In the genomic region with DNA sequence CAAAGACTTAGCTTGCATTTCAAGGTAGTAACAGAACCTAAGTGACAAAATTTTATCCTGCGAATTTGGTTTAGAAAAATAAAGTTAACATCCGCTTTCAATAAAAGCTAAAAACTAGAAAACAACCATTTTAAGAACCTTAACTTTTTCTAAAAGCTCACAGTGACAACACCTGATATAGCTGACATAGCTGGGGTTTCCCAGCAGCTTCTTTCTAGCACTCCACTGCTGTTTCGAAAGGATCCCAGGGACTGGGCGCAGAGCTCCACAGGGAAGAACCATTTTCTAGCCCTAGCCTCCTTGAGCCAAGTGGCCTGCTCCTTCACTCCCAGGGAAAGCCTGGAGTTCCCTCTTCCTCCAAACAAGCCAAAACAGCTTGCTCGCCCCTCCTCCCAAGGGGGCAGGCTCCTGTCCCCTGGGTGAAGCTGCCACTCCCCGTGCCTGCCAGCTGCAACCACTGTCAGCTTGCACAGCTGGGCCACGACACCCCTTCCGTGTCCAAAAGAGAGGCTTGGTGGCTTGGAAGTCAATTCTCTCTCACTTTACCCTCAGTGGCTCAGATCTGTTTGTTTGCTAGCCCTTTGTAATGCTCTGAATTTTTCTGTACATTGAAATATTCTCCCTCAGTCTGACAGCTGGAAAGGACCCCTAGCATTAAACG, we compare ENCODE assay signal across 9 cellular contexts. TPM values are rescaled to one million over a fixed set of nuclear protein-coding genes. Genes with fewer than 3 reads are reported as not detected.
DNase-seq lines count a peak whose midpoint lies in the region; ATAC-seq and TF ChIP-seq lines count a peak whose summit lies in the region.
"Had no signal": no experiment of that assay in that cellular context is flagged by ENCODE, and none has a peak within 500 bp of the region (broad histone marks: within the 10 kb centered on the region; RNA-seq: fewer than 3 reads in every experiment).

No MANE protein-coding gene starts in this region.

- H3K4me3 ChIP-seq in gastroesophageal sphincter (peak overlapping the region in 1 of 2 donors; percentile 52), GM23248 (no peak overlapping the region)

- peak; percentile 50 for ATAC-seq in gastroesophageal sphincter

- no peaks in the 10 kb centered on the region for H3F3A ChIP-seq in GM23248 (ENCODE audit: insufficient read depth)

- H3K4me1 ChIP-seq in gastroesophageal sphincter: peaks cover 6 to 84% (median 44%) of the 10 kb centered on the region in 3 donors
- peaks cover 27% of the 10 kb centered on the region; the same call in 1 of the 2 replicates for H3K4me1 ChIP-seq in GM23248 (ENCODE audit: insufficient read depth)

- H3K4me2 ChIP-seq in GM23248 (ENCODE audit: unreplicated experiment): no peak overlapping the region

- no peak overlapping the region for H2AFZ ChIP-seq in GM23248

- no peak for TF ChIP-seq EP300 in gastroesophageal sphincter (IDR thresholded peaks at IDR 0.05)

- H3K9me3 ChIP-seq in gastroesophageal sphincter (no peaks in the 10 kb centered on the region), GM23248 (ENCODE audit: low read depth) (no peaks in the 10 kb centered on the region)

- H3K27ac ChIP-seq in gastroesophageal sphincter (peak overlapping the region; percentile 40 to 79 (median 70)), GM23248 (no peak overlapping the region)
- H3K27ac ChIP-seq: VCaP had no signal

- no peak overlapping the region for H3K9ac ChIP-seq in GM23248

- H3K9me2 ChIP-seq in GM23248 (ENCODE audit: insufficient read depth): no peaks in the 10 kb centered on the region

- no peak for TF ChIP-seq POLR2A in gastroesophageal sphincter (IDR thresholded peaks at IDR 0.05)

- H3K27me3 ChIP-seq in gastroesophageal sphincter (no peaks in the 10 kb centered on the region), GM23248 (replicated peaks; ENCODE audit: insufficient read depth) (no peaks in the 10 kb centered on the region)

- peaks cover 0 to under 1% of the 10 kb centered on the region in 2 donors for H3K36me3 ChIP-seq in gastroesophageal sphincter
- no peaks in the 10 kb centered on the region for H3K36me3 ChIP-seq in GM23248 (ENCODE audit: low read depth)

- H4K20me1 ChIP-seq in GM23248 (ENCODE audit: insufficient read depth): peaks cover 8% of the 10 kb centered on the region; the same call in 1 of the 2 replicates

- WGBS in gastroesophageal sphincter (ENCODE audit: low coverage in 1 of 2), 2 donors: 32 to 52% methylated on average over 3 to 8 of the region's 9 CpGs
- WGBS in GM23248 (ENCODE audit: low coverage in 1 of 2, low lambda C conversion rate in 2 of 2, missing lambda C conversion rate in 2 of 2), 2 experiments: 61 to 67% methylated on average over 9 of the region's 9 CpGs

- TF ChIP-seq CTCF in GM13976 (IDR thresholded peaks at IDR 0.05; ENCODE audit: borderline replicate concordance, control extremely low read depth, extremely low read depth, insufficient read depth, missing control alignments): no peak
- no peak for TF ChIP-seq CTCF in gastroesophageal sphincter (IDR thresholded peaks at IDR 0.05)

- in situ Hi-C loops in GM13976 (cut with MboI; ENCODE audit: low sequenced_read_pairs, unreplicated experiment): no loop called here
- in situ Hi-C loops in GM23248 (cut with MboI): no loop called here

- H3K79me2 ChIP-seq in GM23248 (ENCODE audit: insufficient read depth): peaks cover 89% of the 10 kb centered on the region

- peak; percentile 54 for DNase-seq in GM13976 (ENCODE audit: low spot score)
- DNase-seq in NCI-H524 (lab: John Stamatoyannopoulos, UW): peak; percentile 77 to 93
- DNase-seq in putamen (ENCODE audit: low spot score): peak; percentile 83
- no peak for DNase-seq in SIG-M5 (lab: John Stamatoyannopoulos, UW)
- DNase-seq in GM23248: no peak
- no peak for DNase-seq in OCI-M1 (lab: John Stamatoyannopoulos, UW)
- no peak for DNase-seq in NCI-H1092 (lab: John Stamatoyannopoulos, UW)

RNA-seq across cellular contexts. Expression of a gene that starts 59.8 kb away (rescaled TPM):
- total RNA-seq in gastroesophageal sphincter: 10 to 100 TPM; 26.9 to 38.0 (median 31.0) TPM
- total RNA-seq in GM23248 (2014; rRNA removed; shearing (Covaris generic)): 10.4 and 16.8 TPM in 2 replicates
- 11.7 TPM in 2 replicates for polyA plus RNA-seq in GM23248 (2016; fragmentation: Nextera tagmentation; extraction: Ambion mirVana)

Comparison
In these comparisons a context has a peak if more than half of its experiments do, and no peak if none do; other contexts are left out.
1. DNase-seq: peak in GM13976 (single experiment), NCI-H524 (2 of 2) and putamen (single experiment); none in SIG-M5 (single experiment), GM23248 (single experiment), OCI-M1 (single experiment) and NCI-H1092 (single experiment).